25 cellular contexts compared by ENCODE assay signal in genomic region chr5:170135796-170136490, GRCh38. TPM values are rescaled to one million over a fixed set of nuclear protein-coding genes. Genes with fewer than 3 reads are reported as not detected.
DNase-seq lines count a peak whose midpoint lies in the region; ATAC-seq and TF ChIP-seq lines count a peak whose summit lies in the region.
"Had no signal": no experiment of that assay in that cellular context is flagged by ENCODE, and none has a peak within 500 bp of the region (broad histone marks: within the 10 kb centered on the region; RNA-seq: fewer than 3 reads in every experiment).

No MANE protein-coding gene starts in this region.

- peak overlapping the region; percentile 21; the same call in 1 of the 2 replicates for H3K27ac ChIP-seq in RWPE1
- H3K27ac ChIP-seq: body of pancreas, gastrocnemius medialis, psoas muscle, thoracic aorta had no signal

- H3K4me1 Mint-ChIP-seq in osteocyte (ENCODE audit: unreplicated experiment), result peaks cover 30% of the 10 kb centered on the region
- H3K4me1 Mint-ChIP-seq: activated naive CD8-positive, alpha-beta T cell treated with anti-CD3 and anti-CD28 coated beads for 36 hours; stimulated activated effector memory CD8-positive, alpha-beta T cell treated with anti-CD3 and anti-CD28 coated beads, Interleukin-12 subunit alpha, Interleukin-12 subunit beta, amount 100 ng/mL, for 72 hours had no signal

- no peaks in the 10 kb centered on the region for H3K27me3 Mint-ChIP-seq in osteocyte (ENCODE audit: unreplicated experiment)
- H3K27me3 Mint-ChIP-seq: activated naive CD8-positive, alpha-beta T cell treated with anti-CD3 and anti-CD28 coated beads for 36 hours had no signal

- TF ChIP-seq CTCF in RWPE1 (conservative IDR thresholded peaks at IDR 0.05; ENCODE audit: low read depth) (no peak), osteocyte (IDR thresholded peaks at IDR 0.05) (no peak)

- H3K4me3 Mint-ChIP-seq in osteocyte (ENCODE audit: unreplicated experiment), result no peak overlapping the region
- H3K4me3 Mint-ChIP-seq: activated naive CD8-positive, alpha-beta T cell treated with anti-CD3 and anti-CD28 coated beads for 36 hours; CD8-positive, alpha-beta T cell; stimulated activated effector memory CD8-positive, alpha-beta T cell treated with anti-CD3 and anti-CD28 coated beads, Interleukin-12 subunit alpha, Interleukin-12 subunit beta, amount 100 ng/mL, for 72 hours had no signal

- no peak overlapping the region for H3K27ac Mint-ChIP-seq in osteocyte (ENCODE audit: unreplicated experiment)
- H3K27ac Mint-ChIP-seq: activated naive CD8-positive, alpha-beta T cell treated with anti-CD3 and anti-CD28 coated beads for 36 hours; CD8-positive, alpha-beta T cell; stimulated activated effector memory CD8-positive, alpha-beta T cell treated with anti-CD3 and anti-CD28 coated beads, Interleukin-12 subunit alpha, Interleukin-12 subunit beta, amount 100 ng/mL, for 72 hours had no signal

- H3K9me3 Mint-ChIP-seq in osteocyte (ENCODE audit: unreplicated experiment), result no peaks in the 10 kb centered on the region
- H3K9me3 Mint-ChIP-seq: activated naive CD8-positive, alpha-beta T cell treated with anti-CD3 and anti-CD28 coated beads for 36 hours; CD8-positive, alpha-beta T cell; stimulated activated effector memory CD8-positive, alpha-beta T cell treated with anti-CD3 and anti-CD28 coated beads, Interleukin-12 subunit alpha, Interleukin-12 subunit beta, amount 100 ng/mL, for 72 hours had no signal

- CTCF ChIA-PET in RWPE1 (lab: Yijun Ruan, JAX), result no interaction called here

- peak; percentile 29 for DNase-seq in HT1080 (ENCODE audit: low read depth)
- peak; percentile 30 for DNase-seq in RWPE1 (ENCODE audit: low spot score)
- DNase-seq in dermis blood vessel endothelial cell, result peak; percentile 46
- DNase-seq in osteocyte (ENCODE audit: extremely low spot score, unreplicated experiment), result peak; percentile 17
- no peak for DNase-seq in iPS-NIHi11 (ENCODE audit: low spot score)
- no peak for DNase-seq in nucleus accumbens (lab: John Stamatoyannopoulos, UW)
- DNase-seq: activated naive CD8-positive, alpha-beta T cell treated with anti-CD3 and anti-CD28 coated beads for 36 hours; body of pancreas; CD8-positive, alpha-beta T cell; cortex of kidney; gastrocnemius medialis; hypothalamus; KBM-7; NCI-H1048; NCI-H187 treated with DMSO at 0.1 percent for 48 hours; NCI-H69; psoas muscle; Right ventricle myocardium superior; stimulated activated CD4-positive, alpha-beta T cell treated with anti-CD3 and anti-CD28 coated beads, Interleukin-1b, Interleukin-23, amount 100 ng/mL, for 48 hours; T-helper 1 cell had no signal

- H3K36me3 Mint-ChIP-seq in osteocyte (ENCODE audit: unreplicated experiment), result no peaks in the 10 kb centered on the region
- H3K36me3 Mint-ChIP-seq: activated naive CD8-positive, alpha-beta T cell treated with anti-CD3 and anti-CD28 coated beads for 36 hours; CD8-positive, alpha-beta T cell; stimulated activated effector memory CD8-positive, alpha-beta T cell treated with anti-CD3 and anti-CD28 coated beads, Interleukin-12 subunit alpha, Interleukin-12 subunit beta, amount 100 ng/mL, for 72 hours had no signal

- POLR2A ChIA-PET in RWPE1 (lab: Yijun Ruan, JAX; ENCODE audit: low non-redundant PET), result no interaction called here

- ATAC-seq in HG03159 (IDR thresholded peaks at IDR 0.05; ENCODE audit: unreplicated experiment), result no peak
- ATAC-seq: body of pancreas; CD8-positive, alpha-beta T cell; gastrocnemius medialis; HCT116; psoas muscle; stimulated activated effector memory CD8-positive, alpha-beta T cell treated with anti-CD3 and anti-CD28 coated beads, Interleukin-12 subunit alpha, Interleukin-12 subunit beta, amount 100 ng/mL, for 72 hours had no signal

RNA-seq across cellular contexts. Expression of gene FOXI1, which starts 30.2 kb away (rescaled TPM):
- total RNA-seq in HT1080 (2014; rRNA removed; shearing (Covaris generic)), result not detected in 2 replicates
- not detected in 2 replicates for polyA plus RNA-seq in HT1080 (2015; cell fraction: cytosol; rRNA removed)
- not detected in 2 replicates for polyA plus RNA-seq in HT1080 (2015; cell fraction: nucleus; rRNA removed)
- total RNA-seq in dermis blood vessel endothelial cell, result not detected in 2 replicates
- total RNA-seq in osteocyte, result not detected in 2 replicates
- total RNA-seq: activated naive CD8-positive, alpha-beta T cell treated with anti-CD3 and anti-CD28 coated beads for 36 hours; body of pancreas; CD8-positive, alpha-beta T cell; gastrocnemius medialis; liver; psoas muscle; Right ventricle myocardium superior; thoracic aorta had no signal
- polyA plus RNA-seq: liver, psoas muscle had no signal

Comparison
In these comparisons a context has a peak if more than half of its experiments do, and no peak if none do; other contexts are left out.
1. DNase-seq: peak in HT1080 (single experiment), RWPE1 (single experiment), dermis blood vessel endothelial cell (single experiment) and osteocyte (single experiment); none in iPS-NIHi11 (single experiment) and nucleus accumbens (0 of 56).